19 cellular contexts compared by ENCODE assay signal in the genomic region with DNA sequence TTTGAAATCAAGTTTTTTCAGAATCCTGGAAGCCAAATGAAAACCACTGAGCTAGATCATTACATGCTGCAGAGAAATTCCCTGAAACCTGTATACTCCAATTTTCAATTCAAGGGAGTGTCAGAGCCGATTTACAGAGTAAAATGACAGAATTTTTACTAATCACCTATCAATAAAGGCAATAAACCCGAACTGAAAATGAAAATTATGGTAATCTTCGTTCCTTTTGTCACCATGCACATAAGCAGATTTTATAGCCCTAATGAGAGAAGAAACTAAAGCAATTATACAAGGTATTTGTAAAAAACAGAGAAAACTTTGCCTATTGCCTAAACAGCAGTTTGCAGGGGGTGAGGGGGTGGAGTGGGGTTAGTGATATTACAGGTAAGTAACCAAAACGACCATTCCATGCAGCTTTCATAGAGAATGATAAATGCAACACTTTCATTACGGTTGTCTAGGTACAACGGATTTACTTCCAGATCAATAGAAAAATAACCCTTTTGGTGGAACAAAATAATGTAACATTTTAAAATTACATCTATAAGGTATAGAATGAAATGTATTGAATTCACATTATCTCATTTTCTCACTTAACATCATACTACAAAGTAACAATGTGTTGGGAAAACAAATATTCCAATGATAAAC.
A peak's percentile ranks its signal among the peaks of the same experiment; 100 is the strongest.
DNase-seq lines count a peak whose midpoint lies in the region; ATAC-seq, FAIRE-seq and TF ChIP-seq lines count a peak whose summit lies in the region.
"Had no signal": no experiment of that assay in that cellular context is flagged by ENCODE, and none has a peak within 500 bp of the region (broad histone marks: within the 10 kb centered on the region; RNA-seq: fewer than 3 reads in every experiment).

No MANE protein-coding gene starts in this region.

- FAIRE-seq in astrocyte (lab: Jason Lieb, UNC): no peak
- FAIRE-seq: keratinocyte had no signal

- no peak for ATAC-seq in upper lobe of left lung (ENCODE audit: low FRiP score in 2 of 2)
- ATAC-seq in HG03045 (IDR thresholded peaks at IDR 0.05; ENCODE audit: unreplicated experiment): no peak
- no peak for ATAC-seq in CD4-positive, alpha-beta T cell (ENCODE audit: poor library complexity)
- no peak for ATAC-seq in GM18502 (IDR thresholded peaks at IDR 0.05; ENCODE audit: poor library complexity, unreplicated experiment)
- ATAC-seq: right lobe of liver had no signal

- H2AFZ ChIP-seq in astrocyte (ENCODE audit: low read depth, low read length) (no peak overlapping the region), osteoblast (ENCODE audit: low read length) (no peak overlapping the region)

- no peaks in the 10 kb centered on the region for H3K9me2 ChIP-seq in DOHH2 (replicated peaks; ENCODE audit: control insufficient read depth, low read length)

- no peaks in the 10 kb centered on the region for H3K9me3 Mint-ChIP-seq in astrocyte (ENCODE audit: unreplicated experiment)
- H3K9me3 Mint-ChIP-seq in CD4-positive, alpha-beta T cell: no peaks in the 10 kb centered on the region
- H3K9me3 Mint-ChIP-seq: activated naive CD8-positive, alpha-beta T cell treated with anti-CD3 and anti-CD28 coated beads for 36 hours had no signal

- H3F3A ChIP-seq in DOHH2 (ENCODE audit: control insufficient read depth, insufficient read depth): 0 out of 2 replicates have a peak, but pooled peaks cover 3% of the 10 kb centered on the region

- H3K9ac ChIP-seq in HUES48 (ENCODE audit: low read depth, low read length) (no peak overlapping the region), astrocyte (ENCODE audit: low read length) (no peak overlapping the region)

- H3K9me3 ChIP-seq in DOHH2 (ENCODE audit: control insufficient read depth, insufficient read depth, low read length) (no peaks in the 10 kb centered on the region), HUES48 (ENCODE audit: control insufficient read depth, insufficient read depth, low read length) (no peaks in the 10 kb centered on the region), astrocyte (ENCODE audit: insufficient read depth, low read depth, low read length) (no peaks in the 10 kb centered on the region), osteoblast (ENCODE audit: low read depth, low read length) (no peaks in the 10 kb centered on the region), upper lobe of left lung (no peaks in the 10 kb centered on the region)
- no peaks in the 10 kb centered on the region for H3K9me3 ChIP-seq in CD4-positive, alpha-beta T cell (ENCODE audit: control insufficient read depth, low read length)
- H3K9me3 ChIP-seq: Caco-2, esophagus muscularis mucosa, right lobe of liver had no signal

- DNase-seq in astrocyte (ENCODE audit: low read depth): no peak
- DNase-seq in osteoblast (ENCODE audit: insufficient read length, low spot score, missing footprints): no peak
- no peak for DNase-seq in upper lobe of left lung
- no peak for DNase-seq in CD4-positive, alpha-beta T cell
- DNase-seq: activated CD4-positive, CD25-positive, alpha-beta regulatory T cell; activated naive CD8-positive, alpha-beta T cell treated with anti-CD3 and anti-CD28 coated beads for 36 hours; Caco-2; midbrain; NCI-H1694; NCI-H345; right lobe of liver; SIG-M5; stimulated activated CD4-positive, alpha-beta T cell treated with anti-CD3 and anti-CD28 coated beads, Interleukin-2, amount 100 ng/mL, for 24 hours had no signal

- H3K27ac ChIP-seq in DOHH2 (ENCODE audit: low read depth, low read length): no peak overlapping the region
- no peak overlapping the region for H3K27ac ChIP-seq in HUES48 (ENCODE audit: low read depth, low read length)
- peak overlapping the region; percentile 89 for H3K27ac ChIP-seq in astrocyte (ENCODE audit: low read depth, low read length)
- H3K27ac ChIP-seq in osteoblast (ENCODE audit: low read depth, low read length): peak overlapping the region; percentile 87
- no peak overlapping the region for H3K27ac ChIP-seq in upper lobe of left lung
- H3K27ac ChIP-seq in CD4-positive, alpha-beta T cell (ENCODE audit: low read depth, low read length): no peak overlapping the region
- H3K27ac ChIP-seq: right lobe of liver had no signal

- peak overlapping the region; percentile 72 for H3K4me3 Mint-ChIP-seq in astrocyte (ENCODE audit: unreplicated experiment)
- H3K4me3 Mint-ChIP-seq in CD4-positive, alpha-beta T cell: no peak overlapping the region
- H3K4me3 Mint-ChIP-seq: activated naive CD8-positive, alpha-beta T cell treated with anti-CD3 and anti-CD28 coated beads for 36 hours had no signal

- H3K36me3 ChIP-seq in DOHH2 (ENCODE audit: control insufficient read depth, low read length) (no peaks in the 10 kb centered on the region; the same call in 1 of the 2 replicates), HUES48 (ENCODE audit: control insufficient read depth, insufficient read depth, low read length) (no peaks in the 10 kb centered on the region), astrocyte (ENCODE audit: insufficient read depth, low read length) (no peaks in the 10 kb centered on the region), osteoblast (ENCODE audit: insufficient read depth, low read length) (no peaks in the 10 kb centered on the region), upper lobe of left lung (no peaks in the 10 kb centered on the region)
- H3K36me3 ChIP-seq: esophagus muscularis mucosa, right lobe of liver had no signal

- H3K4me1 ChIP-seq in DOHH2 (ENCODE audit: control insufficient read depth, low read length) (peaks cover 36% of the 10 kb centered on the region), HUES48 (ENCODE audit: control insufficient read depth, insufficient read depth, low read length) (peaks cover 53% of the 10 kb centered on the region), astrocyte (ENCODE audit: insufficient read depth, low read length) (peaks cover 10% of the 10 kb centered on the region), osteoblast (ENCODE audit: insufficient read depth, low read length) (peaks cover 37% of the 10 kb centered on the region), upper lobe of left lung (peaks cover 3 to 27% (median 11%) of the 10 kb centered on the region in 4 donors)

- H3K27me3 ChIP-seq in DOHH2 (ENCODE audit: control insufficient read depth, low read length) (no peaks in the 10 kb centered on the region), HUES48 (ENCODE audit: control insufficient read depth, insufficient read depth, low read length) (no peaks in the 10 kb centered on the region), astrocyte (ENCODE audit: insufficient read depth, low read length) (no peaks in the 10 kb centered on the region), osteoblast (ENCODE audit: insufficient read depth, low read length) (no peaks in the 10 kb centered on the region), upper lobe of left lung (peaks cover 0 to 12% (median 3%) of the 10 kb centered on the region in 4 donors)
- H3K27me3 ChIP-seq in CD4-positive, alpha-beta T cell (ENCODE audit: control insufficient read depth, insufficient read depth, low read length): peaks cover 36% of the 10 kb centered on the region
- H3K27me3 ChIP-seq: esophagus muscularis mucosa had no signal

- H4K20me1 ChIP-seq in DOHH2 (ENCODE audit: control insufficient read depth, insufficient read depth, low read depth, low read length) (no peaks in the 10 kb centered on the region), astrocyte (ENCODE audit: insufficient read depth, low read length) (peaks cover 37% of the 10 kb centered on the region), osteoblast (ENCODE audit: insufficient read depth, low read length) (peaks cover 22% of the 10 kb centered on the region)

- no peaks in the 10 kb centered on the region for H3K27me3 Mint-ChIP-seq in astrocyte (ENCODE audit: low read depth, unreplicated experiment)
- peaks cover 68% of the 10 kb centered on the region for H3K27me3 Mint-ChIP-seq in CD4-positive, alpha-beta T cell

- H3K27ac Mint-ChIP-seq in astrocyte (ENCODE audit: unreplicated experiment): peak overlapping the region; percentile 73
- no peak overlapping the region for H3K27ac Mint-ChIP-seq in CD4-positive, alpha-beta T cell
- H3K27ac Mint-ChIP-seq: activated naive CD8-positive, alpha-beta T cell treated with anti-CD3 and anti-CD28 coated beads for 36 hours had no signal

- peak overlapping the region; percentile 69 for H3K4me2 ChIP-seq in DOHH2 (ENCODE audit: low read length)
- peak overlapping the region; percentile 97 for H3K4me2 ChIP-seq in astrocyte (ENCODE audit: low read length)
- peak overlapping the region; percentile 94 for H3K4me2 ChIP-seq in osteoblast (ENCODE audit: insufficient read depth, low read length)

- TF ChIP-seq CTCF in DOHH2 (IDR thresholded peaks at IDR 0.05; ENCODE audit: low read depth, low read length, poor library complexity, severe bottlenecking): no peak
- TF ChIP-seq CTCF in astrocyte (IDR thresholded peaks at IDR 0.05; ENCODE audit: insufficient read depth, low read depth, low read length): no peak
- TF ChIP-seq CTCF in osteoblast (IDR thresholded peaks at IDR 0.05; ENCODE audit: extremely low read depth, low read depth, low read length): no peak
- TF ChIP-seq CTCF in upper lobe of left lung (IDR thresholded peaks at IDR 0.05): no peak
- no peak for TF ChIP-seq CTCF in CD4-positive, alpha-beta T cell (IDR thresholded peaks at IDR 0.05)

- H3K4me3 ChIP-seq in DOHH2 (ENCODE audit: low read length) (peak overlapping the region; percentile 88; the same call in 1 of the 2 replicates), HUES48 (ENCODE audit: low read depth, low read length) (peak overlapping the region; percentile 77; the same call in 1 of the 2 replicates), astrocyte (ENCODE audit: insufficient read depth, low read depth, low read length) (no peak overlapping the region), osteoblast (ENCODE audit: insufficient read depth, low read length) (no peak overlapping the region), upper lobe of left lung (no peak overlapping the region)
- H3K4me3 ChIP-seq: right lobe of liver had no signal

- H3K79me2 ChIP-seq in DOHH2 (ENCODE audit: control insufficient read depth, low read length) (peaks cover 79% of the 10 kb centered on the region), astrocyte (ENCODE audit: insufficient read depth, low read length) (peaks cover 92% of the 10 kb centered on the region), osteoblast (ENCODE audit: insufficient read depth, low read length) (peaks cover 90% of the 10 kb centered on the region)

- no peaks in the 10 kb centered on the region for H3K36me3 Mint-ChIP-seq in astrocyte (ENCODE audit: low read depth, unreplicated experiment)
- no peaks in the 10 kb centered on the region for H3K36me3 Mint-ChIP-seq in CD4-positive, alpha-beta T cell (ENCODE audit: low read depth)
- H3K36me3 Mint-ChIP-seq: activated naive CD8-positive, alpha-beta T cell treated with anti-CD3 and anti-CD28 coated beads for 36 hours had no signal

- 85 to 86% methylated on average over 6 of the region's 6 CpGs for WGBS in upper lobe of left lung, 2 donors

- POLR2A ChIA-PET in CD4-positive, alpha-beta T cell (lab: Charles Lee): no interaction called here

- peaks cover 35% of the 10 kb centered on the region for H3K4me1 Mint-ChIP-seq in astrocyte (ENCODE audit: low read depth, unreplicated experiment)
- peaks cover 8% of the 10 kb centered on the region for H3K4me1 Mint-ChIP-seq in CD4-positive, alpha-beta T cell (ENCODE audit: low read depth)

- TF ChIP-seq POLR2A in upper lobe of left lung (IDR thresholded peaks at IDR 0.05): no peak

- intact Hi-C loops in CD4-positive, alpha-beta T cell (cut with DNase I, micrococcal nuclease): no loop called here

- TF ChIP-seq EP300 in upper lobe of left lung (IDR thresholded peaks at IDR 0.05): no peak

- CTCF ChIA-PET in CD4-positive, alpha-beta T cell (lab: Charles Lee): no interaction called here

Comparison
In these comparisons a context has a peak if more than half of its experiments do, and no peak if none do; other contexts are left out.
1. H3K27ac ChIP-seq: peak in astrocyte (single experiment) and osteoblast (single experiment); none in DOHH2 (single experiment), HUES48 (single experiment), upper lobe of left lung (0 of 4) and CD4-positive, alpha-beta T cell (single experiment).
2. H3K4me3 ChIP-seq: peak in DOHH2 (single experiment) and HUES48 (single experiment); none in astrocyte (single experiment), osteoblast (single experiment) and upper lobe of left lung (0 of 4).
3. Peak in every context shown above with its lines, with median percentiles within 50 percentile points of each other: H3K4me2 ChIP-seq.